Comparison of ENCODE assay signal across 8 cellular contexts in the genomic region with DNA sequence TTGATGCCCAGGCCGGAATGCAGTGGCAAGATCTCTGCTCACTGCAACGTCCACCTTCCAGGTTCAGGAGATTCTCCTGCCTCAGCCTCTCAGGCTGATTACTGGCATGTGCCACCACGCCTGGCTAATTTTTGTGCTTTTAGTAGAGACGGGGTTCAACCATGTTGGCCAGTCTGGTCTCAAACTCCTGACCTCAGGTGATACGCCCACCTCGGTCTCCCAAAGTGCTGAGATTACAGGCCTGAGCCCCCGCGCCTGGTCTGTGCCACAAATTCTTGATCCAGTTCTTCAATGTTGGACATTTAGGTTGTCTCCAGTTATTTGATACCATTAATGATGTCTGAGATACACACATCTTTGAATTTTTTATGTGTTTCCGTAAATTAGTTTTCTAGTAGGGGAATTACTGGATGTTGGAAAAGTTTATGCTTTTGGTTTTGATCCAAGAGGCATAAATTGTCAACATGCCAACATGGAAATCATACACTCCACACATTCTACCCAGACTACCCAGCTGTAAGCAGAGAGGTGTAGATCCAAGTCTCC. TPM values are rescaled to one million over a fixed set of nuclear protein-coding genes. Genes with fewer than 3 reads are reported as not detected.
A peak's percentile ranks its signal among the peaks of the same experiment; 100 is the strongest.
DNase-seq lines count a peak whose midpoint lies in the region; ATAC-seq and TF ChIP-seq lines count a peak whose summit lies in the region.

No MANE protein-coding gene starts in this region.

- H3K27me3 ChIP-seq in BJ (ENCODE audit: control insufficient read depth, insufficient read depth, low read length) (0 out of 2 replicates have a peak, but pooled peaks cover 1% of the 10 kb centered on the region), MG63 (no peaks in the 10 kb centered on the region), duodenal mucosa (ENCODE audit: control insufficient read depth in 1 of 2, insufficient read depth in 2 of 2, low read length in 2 of 2) (no peaks in the 10 kb centered on the region)

- intact Hi-C loops in natural killer cell (cut with micrococcal nuclease), result loop anchor here (1.0 kb wide), 4 partner anchors 46 to 123 kb away; a partner anchor contains a TSS

- no peaks in the 10 kb centered on the region for H3K9me3 Mint-ChIP-seq in natural killer cell

- H3K9me3 ChIP-seq in MG63 (no peaks in the 10 kb centered on the region), duodenal mucosa (ENCODE audit: control insufficient read depth in 1 of 2, low read length in 2 of 2) (no peaks in the 10 kb centered on the region)

- peak overlapping the region; percentile 96 for H3K4me3 Mint-ChIP-seq in natural killer cell

- peak overlapping the region; percentile 53 for H3K27ac ChIP-seq in duodenal mucosa (ENCODE audit: low read depth, low read length)

- no peak; the same call in 1 of the 2 replicates for TF ChIP-seq CTCF in BJ (IDR thresholded peaks at IDR 0.05; ENCODE audit: insufficient read depth, low read depth, low read length)
- TF ChIP-seq CTCF in natural killer cell (IDR thresholded peaks at IDR 0.05), result no peak

- POLR2A ChIA-PET in BJ (lab: Charles Lee), result no interaction called here

- no peaks in the 10 kb centered on the region for H3K36me3 Mint-ChIP-seq in natural killer cell

- CTCF ChIA-PET in BJ (lab: Yijun Ruan, JAX), result interaction anchor here (1.0 to 2.1 kb wide), 2 partner anchors 10 to 48 kb away, joined by 4 to 7 read pairs; no protein-coding TSS in a partner anchor

- H3K4me3 ChIP-seq in BJ (ENCODE audit: low read depth, low read length), result peak overlapping the region; percentile 100
- H3K4me3 ChIP-seq in MG63, result peak overlapping the region; percentile 95
- H3K4me3 ChIP-seq in duodenal mucosa (ENCODE audit: low read depth in 1 of 2, low read length in 2 of 2), result peak overlapping the region; percentile 88 to 98

- peaks cover 40 to 46% of the 10 kb centered on the region in 2 donors for H3K4me1 Mint-ChIP-seq in natural killer cell

- ATAC-seq in natural killer cell, result no peak
- ATAC-seq in HG03280 (IDR thresholded peaks at IDR 0.05; ENCODE audit: unreplicated experiment), result no peak

- H3K27ac Mint-ChIP-seq in natural killer cell, result peak overlapping the region; percentile 94 to 97

- H3K36me3 ChIP-seq in BJ (ENCODE audit: control insufficient read depth, insufficient read depth, low read length) (no peaks in the 10 kb centered on the region), MG63 (peaks cover 13% of the 10 kb centered on the region), duodenal mucosa (ENCODE audit: control insufficient read depth in 1 of 2, insufficient read depth in 2 of 2, low read length in 2 of 2) (peaks cover 0 to 3% of the 10 kb centered on the region in 2 donors)

- H3K4me1 ChIP-seq in duodenal mucosa (ENCODE audit: control insufficient read depth in 1 of 2, insufficient read depth in 2 of 2, low read length in 2 of 2), result peaks cover 29 to 35% of the 10 kb centered on the region in 2 donors

- DNase-seq in BJ (ENCODE audit: low read depth), result no peak
- no peak for DNase-seq in MG63
- no peak for DNase-seq in natural killer cell
- DNase-seq in activated CD4-positive, CD25-positive, alpha-beta regulatory T cell treated with anti-CD3 and anti-CD28 coated beads, Interleukin-2, amount 50 U/mL, for 72 hours, result no peak
- no peak for DNase-seq in SIG-M5 (lab: John Stamatoyannopoulos, UW)
- no peak for DNase-seq in cortex of kidney (lab: John Stamatoyannopoulos, UW)

- H3K9ac ChIP-seq in duodenal mucosa (ENCODE audit: low read depth in 1 of 2, low read length in 2 of 2), result peak overlapping the region; percentile 7 to 92

- H3K27me3 Mint-ChIP-seq in natural killer cell (ENCODE audit: low read depth in 2 of 2), result peaks cover 11 to 18% of the 10 kb centered on the region in 2 donors

RNA-seq across cellular contexts. Expression of a gene that starts 0.5 kb away (rescaled TPM):
- polyA plus RNA-seq in BJ (2011; rRNA removed), result 13.9 and 23.2 TPM in 2 replicates
- 12.8 and 15.3 TPM in 2 replicates for polyA minus RNA-seq in BJ (2011; rRNA and poly(A)+ RNA removed)
- 15.2 and 18.3 TPM in 2 replicates for total RNA-seq in MG63 (2014; rRNA removed; shearing (Covaris generic); ENCODE audit: low replicate concordance)
- total RNA-seq in natural killer cell, result 10 to 100 TPM; 48.8 to 58.1 (median 55.6) TPM

RNA-seq across cellular contexts. Expression of a gene that starts 46.0 kb away (rescaled TPM):
- polyA plus RNA-seq in BJ (2011; rRNA removed), result 10.4 and 13.7 TPM in 2 replicates
- 12.4 and 18.7 TPM in 2 replicates for polyA minus RNA-seq in BJ (2011; rRNA and poly(A)+ RNA removed)
- 4.2 and 14.0 TPM in 2 replicates for total RNA-seq in MG63 (2014; rRNA removed; shearing (Covaris generic); ENCODE audit: low replicate concordance)
- total RNA-seq in natural killer cell, result 10 to 100 TPM; 15.0 to 22.3 (median 22.0) TPM
